In the genomic region with DNA sequence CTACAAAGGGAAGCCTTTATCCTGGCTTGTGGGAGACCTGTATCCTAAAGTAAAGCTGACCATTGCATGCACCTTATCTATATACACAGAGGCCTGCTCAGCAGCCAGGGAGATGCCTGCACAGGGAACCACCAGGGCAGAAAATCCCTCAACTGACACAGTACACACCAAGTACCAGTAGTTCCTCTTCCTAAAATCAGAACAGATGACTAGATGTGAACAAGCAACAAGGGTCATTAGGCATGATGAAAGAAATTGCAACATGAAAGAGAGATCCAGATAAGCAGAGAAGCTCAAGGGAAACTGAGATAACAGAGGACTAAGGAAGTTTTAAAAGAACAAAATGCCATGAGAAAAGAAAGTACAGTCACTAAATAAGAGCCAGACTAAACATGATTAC, we compare ENCODE assay signal across 21 cellular contexts. TPM values are rescaled to one million over a fixed set of nuclear protein-coding genes. Genes with fewer than 3 reads are reported as not detected.
"Had no signal": no experiment of that assay in that cellular context is flagged by ENCODE, and none has a peak within 500 bp of the region (broad histone marks: within the 10 kb centered on the region; RNA-seq: fewer than 3 reads in every experiment).

No MANE protein-coding gene starts in this region.

- H3K27me3 Mint-ChIP-seq: naive B cell; stimulated activated memory B cell treated with anti-CD40 and anti-IgM and Interleukin-4, amounts not matched to agents 10 μg/mL and 1 μg/mL and 100 μg/mL, for 72 hours; stimulated activated naive CD8-positive, alpha-beta T cell treated with anti-CD3 and anti-CD28 coated beads, Interleukin-15, Interleukin-2, amounts not matched to agents 100 ng/mL and 50 ng/mL, for 24 hours had no signal

- H3K27ac ChIP-seq: psoas muscle, right lobe of liver, tibial artery had no signal

- H3K4me3 ChIP-seq: lung, psoas muscle, right lobe of liver, tibial artery had no signal

- H3K4me1 Mint-ChIP-seq: naive B cell; nephron; stimulated activated memory B cell treated with anti-CD40 and anti-IgM and Interleukin-4, amounts not matched to agents 10 μg/mL and 1 μg/mL and 100 μg/mL, for 72 hours had no signal

- H3K9me3 ChIP-seq: psoas muscle, right lobe of liver had no signal

- DNase-seq: dermis blood vessel endothelial cell; foreskin melanocyte; head of caudate nucleus; hippocampal formation; left colon; left ventricle myocardium superior; mesenchymal stem cell; midbrain; naive B cell; psoas muscle; retina; right lobe of liver; stimulated activated CD4-positive, alpha-beta T cell treated with anti-CD3 and anti-CD28 coated beads, Interleukin-4, amount 100 ng/mL, for 1 hour; stimulated activated CD8-positive, alpha-beta memory T cell treated with anti-CD3 and anti-CD28 coated beads, Interleukin-4, amount 100 ng/mL, for 48 hours; tibial artery had no signal

- H3K27ac Mint-ChIP-seq: nephron; stimulated activated memory B cell treated with anti-CD40 and anti-IgM and Interleukin-4, amounts not matched to agents 10 μg/mL and 1 μg/mL and 100 μg/mL, for 72 hours; stimulated activated naive CD8-positive, alpha-beta T cell treated with anti-CD3 and anti-CD28 coated beads, Interleukin-15, Interleukin-2, amounts not matched to agents 100 ng/mL and 50 ng/mL, for 24 hours had no signal

- H3K4me1 ChIP-seq: psoas muscle, right lobe of liver, tibial artery had no signal

- H3K36me3 ChIP-seq: right lobe of liver had no signal

- H3K27me3 ChIP-seq: right lobe of liver, tibial artery had no signal

- H3K4me3 Mint-ChIP-seq: naive B cell; nephron; stimulated activated memory B cell treated with anti-CD40 and anti-IgM and Interleukin-4, amounts not matched to agents 10 μg/mL and 1 μg/mL and 100 μg/mL, for 72 hours; stimulated activated naive CD8-positive, alpha-beta T cell treated with anti-CD3 and anti-CD28 coated beads, Interleukin-15, Interleukin-2, amounts not matched to agents 100 ng/mL and 50 ng/mL, for 24 hours had no signal

RNA-seq across cellular contexts. Expression of gene SLC7A9, which starts 39.7 kb away (rescaled TPM):
- total RNA-seq: dermis blood vessel endothelial cell, epithelial cell of proximal tubule, kidney epithelial cell, left ventricle myocardium superior had no signal
